In genomic region chr5:142874537-142874936, GRCh38 we compare ENCODE assay signal across 11 cellular contexts.
A peak's percentile ranks its signal among the peaks of the same experiment; 100 is the strongest.
DNase-seq lines count a peak whose midpoint lies in the region; ATAC-seq and TF ChIP-seq lines count a peak whose summit lies in the region.
"Had no signal": no experiment of that assay in that cellular context is flagged by ENCODE, and none has a peak within 500 bp of the region (broad histone marks: within the 10 kb centered on the region; RNA-seq: fewer than 3 reads in every experiment).

No MANE protein-coding gene starts in this region.

- intact Hi-C loops in esophagus squamous epithelium (cut with DNase I): loop anchor here (5.0 kb wide), 1 partner anchor 107 kb away; no protein-coding TSS in a partner anchor

- WGBS in esophagus squamous epithelium, 2 donors: 35 to 43% methylated on average over 7 of the region's 7 CpGs

- peak; percentile 79 for DNase-seq in DMS53 treated with DMSO at 0.1 percent for 48 hours (lab: John Stamatoyannopoulos, UW; ENCODE audit: unreplicated experiment)
- no peak for DNase-seq in esophagus squamous epithelium (lab: John Stamatoyannopoulos, UW)
- DNase-seq in osteoblast (ENCODE audit: insufficient read length, low spot score, missing footprints): no peak
- no peak for DNase-seq in HUDEP-2 (lab: John Stamatoyannopoulos, UW; ENCODE audit: unreplicated experiment in 76 of 76)
- no peak for DNase-seq in activated naive CD4-positive, alpha-beta T cell (lab: John Stamatoyannopoulos, UW)
- DNase-seq in NCI-H524 treated with DMSO at 0.1 percent for 48 hours (lab: John Stamatoyannopoulos, UW): no peak
- DNase-seq: CD4-positive, CD25-positive, alpha-beta regulatory T cell; NK-92 treated with Interleukin-12 subunit alpha and Interleukin-12 subunit beta, amount 100 ng/mL, for 24 hours; stimulated activated CD8-positive, alpha-beta memory T cell treated with anti-CD3 and anti-CD28 coated beads, Interleukin-4, amount 100 ng/mL, for 48 hours had no signal

- no peak for ATAC-seq in activated CD4-positive, CD25-positive, alpha-beta regulatory T cell treated with anti-CD3 and anti-CD28 coated beads, Interleukin-2, amount 50 U/mL, for 24 hours

- H3K36me3 ChIP-seq in esophagus squamous epithelium (no peaks in the 10 kb centered on the region), osteoblast (ENCODE audit: insufficient read depth, low read length) (no peaks in the 10 kb centered on the region)

- H3K4me2 ChIP-seq in osteoblast (ENCODE audit: insufficient read depth, low read length): peak overlapping the region; percentile 41

- H3K27me3 ChIP-seq in esophagus squamous epithelium (no peaks in the 10 kb centered on the region), osteoblast (ENCODE audit: insufficient read depth, low read length) (peaks cover 3% of the 10 kb centered on the region)

- H3K9me3 ChIP-seq in esophagus squamous epithelium: no peaks in the 10 kb centered on the region
- no peaks in the 10 kb centered on the region for H3K9me3 ChIP-seq in osteoblast (ENCODE audit: low read depth, low read length)

- no peaks in the 10 kb centered on the region for H4K20me1 ChIP-seq in osteoblast (ENCODE audit: insufficient read depth, low read length)

- no peak for TF ChIP-seq POLR2A in esophagus squamous epithelium (IDR thresholded peaks at IDR 0.05)

- H2AFZ ChIP-seq in osteoblast (ENCODE audit: low read length): no peak overlapping the region

- H3K4me1 ChIP-seq in esophagus squamous epithelium: peaks cover 6 to 60% (median 43%) of the 10 kb centered on the region in 3 donors
- H3K4me1 ChIP-seq in osteoblast (ENCODE audit: insufficient read depth, low read length): peaks cover 27% of the 10 kb centered on the region

- peak overlapping the region in 3 of 4 donors; percentile 14 to 65 (median 25) for H3K27ac ChIP-seq in esophagus squamous epithelium
- H3K27ac ChIP-seq in osteoblast (ENCODE audit: low read depth, low read length): no peak overlapping the region

- H3K4me3 ChIP-seq in esophagus squamous epithelium: no peak overlapping the region
- H3K4me3 ChIP-seq in osteoblast (ENCODE audit: insufficient read depth, low read length): peak overlapping the region; percentile 16

- H3K79me2 ChIP-seq in osteoblast (ENCODE audit: insufficient read depth, low read length): no peaks in the 10 kb centered on the region

- TF ChIP-seq CTCF in esophagus squamous epithelium (IDR thresholded peaks at IDR 0.05) (no peak), osteoblast (IDR thresholded peaks at IDR 0.05; ENCODE audit: extremely low read depth, low read depth, low read length) (no peak)

TF ChIP-seq in PFSK-1, 5 proteins besides CTCF, POLR2A, EP300 and RAD21:
- TF ChIP-seq, protein P1, sequence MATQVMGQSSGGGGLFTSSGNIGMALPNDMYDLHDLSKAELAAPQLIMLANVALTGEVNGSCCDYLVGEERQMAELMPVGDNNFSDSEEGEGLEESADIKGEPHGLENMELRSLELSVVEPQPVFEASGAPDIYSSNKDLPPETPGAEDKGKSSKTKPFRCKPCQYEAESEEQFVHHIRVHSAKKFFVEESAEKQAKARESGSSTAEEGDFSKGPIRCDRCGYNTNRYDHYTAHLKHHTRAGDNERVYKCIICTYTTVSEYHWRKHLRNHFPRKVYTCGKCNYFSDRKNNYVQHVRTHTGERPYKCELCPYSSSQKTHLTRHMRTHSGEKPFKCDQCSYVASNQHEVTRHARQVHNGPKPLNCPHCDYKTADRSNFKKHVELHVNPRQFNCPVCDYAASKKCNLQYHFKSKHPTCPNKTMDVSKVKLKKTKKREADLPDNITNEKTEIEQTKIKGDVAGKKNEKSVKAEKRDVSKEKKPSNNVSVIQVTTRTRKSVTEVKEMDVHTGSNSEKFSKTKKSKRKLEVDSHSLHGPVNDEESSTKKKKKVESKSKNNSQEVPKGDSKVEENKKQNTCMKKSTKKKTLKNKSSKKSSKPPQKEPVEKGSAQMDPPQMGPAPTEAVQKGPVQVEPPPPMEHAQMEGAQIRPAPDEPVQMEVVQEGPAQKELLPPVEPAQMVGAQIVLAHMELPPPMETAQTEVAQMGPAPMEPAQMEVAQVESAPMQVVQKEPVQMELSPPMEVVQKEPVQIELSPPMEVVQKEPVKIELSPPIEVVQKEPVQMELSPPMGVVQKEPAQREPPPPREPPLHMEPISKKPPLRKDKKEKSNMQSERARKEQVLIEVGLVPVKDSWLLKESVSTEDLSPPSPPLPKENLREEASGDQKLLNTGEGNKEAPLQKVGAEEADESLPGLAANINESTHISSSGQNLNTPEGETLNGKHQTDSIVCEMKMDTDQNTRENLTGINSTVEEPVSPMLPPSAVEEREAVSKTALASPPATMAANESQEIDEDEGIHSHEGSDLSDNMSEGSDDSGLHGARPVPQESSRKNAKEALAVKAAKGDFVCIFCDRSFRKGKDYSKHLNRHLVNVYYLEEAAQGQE (IDR thresholded peaks at IDR 0.05; ENCODE audit: insufficient read depth in 1 of 2, low read depth in 2 of 2, low read length in 2 of 2): peak in 1 of 2 experiments; percentile 62; a peak in 1 of 4 replicates
- TF ChIP-seq SIN3A (IDR thresholded peaks at IDR 0.05; ENCODE audit: borderline replicate concordance, insufficient read depth, low read length) (no peak), TAF1 (IDR thresholded peaks at IDR 0.05; ENCODE audit: borderline replicate concordance, insufficient read depth, low read length) (no peak), POLR2AphosphoS5 (IDR thresholded peaks at IDR 0.05; ENCODE audit: low read depth, low read length) (0 out of 2 replicates have a peak, but pooled peaks have one; percentile 30), FOXP2 (optimal IDR thresholded peaks at IDR 0.05; ENCODE audit: borderline replicate concordance, extremely low read depth, extremely low read length, insufficient read depth) (no peak)
